In genomic region chr3:72763751-72764440, GRCh38 we compare ENCODE assay signal across 18 cellular contexts.
"Had no signal": no experiment of that assay in that cellular context is flagged by ENCODE, and none has a peak within 500 bp of the region (broad histone marks: within the 10 kb centered on the region; RNA-seq: fewer than 3 reads in every experiment).

No MANE protein-coding gene starts in this region.

- DNase-seq: activated CD4-positive, alpha-beta memory T cell treated with anti-CD3 and anti-CD28 coated beads, Interleukin-2, amount 10 ng/mL, durations not matched to agents 7 days and 5 days; activated CD4-positive, alpha-beta T cell treated with anti-CD3 and anti-CD28 coated beads for 36 hours; activated CD8-positive, alpha-beta memory T cell treated with anti-CD3 and anti-CD28 coated beads, Interleukin-2, amount 50 U/mL, for 4 hours; activated gamma-delta T cell treated with Interleukin-2 at 50 U/mL for 16 hours; activated naive CD8-positive, alpha-beta T cell treated with anti-CD3 and anti-CD28 coated beads for 36 hours; activated T-cell treated with anti-CD3 and anti-CD28 coated beads, Interleukin-2, amount 50 U/mL, for 72 hours; caudate nucleus; effector CD8-positive, alpha-beta T cell; hippocampal formation; kidney glomerular epithelial cell; naive B cell; right cardiac atrium; tibial artery had no signal

- H3K36me3 ChIP-seq: ascending aorta, gastroesophageal sphincter had no signal

- H3K27me3 ChIP-seq: ascending aorta, gastroesophageal sphincter, tibial artery had no signal

- H3K4me3 ChIP-seq: ascending aorta, coronary artery, gastroesophageal sphincter, smooth muscle cell, tibial artery had no signal

- H3K9me3 ChIP-seq: ascending aorta, gastroesophageal sphincter, tibial artery had no signal

- H3K4me1 ChIP-seq: ascending aorta, tibial artery had no signal

- H3K4me1 Mint-ChIP-seq: stimulated activated effector memory CD8-positive, alpha-beta T cell treated with anti-CD3 and anti-CD28 coated beads, Interleukin-12 subunit alpha, Interleukin-12 subunit beta, amount 100 ng/mL, for 72 hours had no signal

- H3K4me3 Mint-ChIP-seq: activated CD4-positive, alpha-beta memory T cell treated with anti-CD3 and anti-CD28 coated beads, Interleukin-2, amount 10 ng/mL, durations not matched to agents 7 days and 5 days; activated CD4-positive, alpha-beta T cell treated with anti-CD3 and anti-CD28 coated beads for 36 hours; activated naive CD8-positive, alpha-beta T cell treated with anti-CD3 and anti-CD28 coated beads for 36 hours; activated T-cell treated with anti-CD3 and anti-CD28 coated beads, Interleukin-2, amount 50 U/mL, for 72 hours; naive B cell; stimulated activated effector memory CD8-positive, alpha-beta T cell treated with anti-CD3 and anti-CD28 coated beads, Interleukin-12 subunit alpha, Interleukin-12 subunit beta, amount 100 ng/mL, for 72 hours had no signal

- H3K27ac Mint-ChIP-seq: activated CD4-positive, alpha-beta memory T cell treated with anti-CD3 and anti-CD28 coated beads, Interleukin-2, amount 10 ng/mL, durations not matched to agents 7 days and 5 days; activated naive CD8-positive, alpha-beta T cell treated with anti-CD3 and anti-CD28 coated beads for 36 hours; activated T-cell treated with anti-CD3 and anti-CD28 coated beads, Interleukin-2, amount 50 U/mL, for 72 hours; naive B cell; stimulated activated effector memory CD8-positive, alpha-beta T cell treated with anti-CD3 and anti-CD28 coated beads, Interleukin-12 subunit alpha, Interleukin-12 subunit beta, amount 100 ng/mL, for 72 hours had no signal

- H3K27me3 Mint-ChIP-seq: activated CD4-positive, alpha-beta memory T cell treated with anti-CD3 and anti-CD28 coated beads, Interleukin-2, amount 10 ng/mL, durations not matched to agents 7 days and 5 days; activated CD4-positive, alpha-beta T cell treated with anti-CD3 and anti-CD28 coated beads for 36 hours; activated naive CD8-positive, alpha-beta T cell treated with anti-CD3 and anti-CD28 coated beads for 36 hours had no signal

- H3K9me3 Mint-ChIP-seq: activated CD4-positive, alpha-beta memory T cell treated with anti-CD3 and anti-CD28 coated beads, Interleukin-2, amount 10 ng/mL, durations not matched to agents 7 days and 5 days; activated naive CD8-positive, alpha-beta T cell treated with anti-CD3 and anti-CD28 coated beads for 36 hours; activated T-cell treated with anti-CD3 and anti-CD28 coated beads, Interleukin-2, amount 50 U/mL, for 72 hours; naive B cell; stimulated activated effector memory CD8-positive, alpha-beta T cell treated with anti-CD3 and anti-CD28 coated beads, Interleukin-12 subunit alpha, Interleukin-12 subunit beta, amount 100 ng/mL, for 72 hours had no signal

- H3K27ac ChIP-seq: ascending aorta, coronary artery, gastroesophageal sphincter, tibial artery had no signal

- ATAC-seq: activated CD4-positive, alpha-beta T cell treated with anti-CD3 and anti-CD28 coated beads for 36 hours; activated T-cell treated with anti-CD3 and anti-CD28 coated beads, Interleukin-2, amount 50 U/mL, for 72 hours; gastroesophageal sphincter; right cardiac atrium; stimulated activated effector memory CD8-positive, alpha-beta T cell treated with anti-CD3 and anti-CD28 coated beads, Interleukin-12 subunit alpha, Interleukin-12 subunit beta, amount 100 ng/mL, for 72 hours had no signal
